ENCODE assay signal across 1 cellular context in the genomic region with DNA sequence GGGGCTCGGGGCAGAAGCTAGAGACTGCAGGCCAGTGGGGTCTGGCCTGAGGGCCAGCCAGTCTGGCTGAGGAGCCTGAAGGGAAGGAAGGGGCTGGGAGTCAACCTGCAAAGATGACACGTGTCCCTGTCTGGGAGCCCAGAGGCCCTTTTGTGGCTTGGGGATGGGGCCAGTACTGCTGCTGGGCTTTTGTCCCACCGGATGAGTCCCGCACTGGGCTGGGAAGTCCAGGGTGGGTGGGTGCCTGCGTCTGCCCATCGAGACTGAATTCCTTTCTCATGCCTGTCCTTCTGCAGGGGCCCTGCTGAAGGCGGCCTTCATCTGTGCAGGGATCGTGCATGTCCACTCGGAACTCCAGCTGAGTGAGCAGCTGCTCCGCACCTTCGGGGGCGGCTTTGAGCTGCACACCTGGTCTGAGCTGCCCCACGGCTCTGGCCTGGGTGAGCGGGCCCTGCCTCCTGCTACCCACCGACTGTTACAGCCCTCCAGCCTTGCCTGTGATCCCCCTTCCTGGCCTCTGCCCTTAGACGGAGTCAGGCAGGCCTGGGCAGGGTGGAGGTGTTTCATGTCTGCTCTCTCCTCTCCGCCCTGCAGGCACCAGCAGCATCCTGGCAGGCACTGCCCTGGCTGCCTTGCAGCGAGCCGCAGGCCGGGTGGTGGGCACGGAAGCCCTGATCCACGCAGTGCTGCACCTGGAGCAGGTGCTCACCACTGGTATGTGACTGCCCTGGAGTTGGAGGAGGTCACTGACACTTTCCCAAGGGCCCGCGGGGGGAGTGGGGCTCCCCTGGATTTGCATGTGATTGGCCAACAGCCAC.
A peak's percentile ranks its signal among the peaks of the same experiment; 100 is the strongest.
TF ChIP-seq lines count a peak whose summit lies in the region.

No MANE protein-coding gene starts in this region.

TF ChIP-seq in HepG2, 621 proteins besides CTCF, POLR2A, EP300 and RAD21:
- TF ChIP-seq ZNF878 (CRISPR knock-in tag; IDR thresholded peaks at IDR 0.05) (no peak), HES4 (CRISPR knock-in tag; IDR thresholded peaks at IDR 0.05; ENCODE audit: borderline replicate concordance) (0 out of 2 replicates have a peak, but pooled peaks have one; percentile 44)
